Comparison of ENCODE assay signal across 25 cellular contexts in genomic region chr1:33373606-33374005, GRCh38. TPM values are rescaled to one million over a fixed set of nuclear protein-coding genes. Genes with fewer than 3 reads are reported as not detected.
"Had no signal": no experiment of that assay in that cellular context is flagged by ENCODE, and none has a peak within 500 bp of the region (broad histone marks: within the 10 kb centered on the region; RNA-seq: fewer than 3 reads in every experiment).

No MANE protein-coding gene starts in this region.

- H3K4me1 Mint-ChIP-seq: stimulated activated memory B cell treated with anti-CD40 and anti-IgM and Interleukin-4, amounts not matched to agents 10 μg/mL and 1 μg/mL and 100 μg/mL, for 72 hours had no signal

- H3K27ac ChIP-seq: breast epithelium, colonic mucosa, left lung, skin epidermis, transverse colon had no signal

- H3K36me3 ChIP-seq: breast epithelium, colonic mucosa, transverse colon, uterus had no signal

- FAIRE-seq: astrocyte had no signal

- H3K27me3 ChIP-seq: adrenal gland, breast epithelium, colonic mucosa, esophagus squamous epithelium, left lung, stomach, transverse colon, uterus had no signal

- H3K4me3 Mint-ChIP-seq: activated CD8-positive, alpha-beta T cell treated with anti-CD3 and anti-CD28 coated beads, Interleukin-2, amount 10 ng/mL, durations not matched to agents 7 days and 5 days; activated T-helper 1 cell treated with anti-CD3 and anti-CD28 coated beads, Interleukin-12 subunit alpha, Interleukin-12 subunit beta, Interleukin-2, Interleukin-4 antibody, amounts not matched to agents 30 ng/mL and 10 ng/mL and 1 ng/mL, durations not matched to agents 14 hours and 24 hours and 36 hours; nephron; stimulated activated memory B cell treated with anti-CD40 and anti-IgM and Interleukin-4, amounts not matched to agents 10 μg/mL and 1 μg/mL and 100 μg/mL, for 72 hours; T-helper 17 cell had no signal

- DNase-seq: activated CD4-positive, alpha-beta T cell treated with anti-CD3 and anti-CD28 coated beads for 48 hours; activated CD8-positive, alpha-beta T cell treated with anti-CD3 and anti-CD28 coated beads, Interleukin-2, amount 10 ng/mL, durations not matched to agents 7 days and 5 days; activated gamma-delta T cell; activated naive CD4-positive, alpha-beta T cell treated with anti-CD3 and anti-CD28 coated beads, Interleukin-2, amount 50 U/mL, for 16 hours; adrenal gland; colonic mucosa; esophagus squamous epithelium; left lung; posterior cingulate gyrus; stimulated activated CD4-positive, alpha-beta T cell treated with anti-CD3 and anti-CD28 coated beads, Interleukin-2, amount 100 ng/mL, for 24 hours; stomach; SW 1271; T-helper 17 cell; transverse colon; uterus had no signal

- H3K9me3 Mint-ChIP-seq: activated T-helper 1 cell treated with anti-CD3 and anti-CD28 coated beads, Interleukin-12 subunit alpha, Interleukin-12 subunit beta, Interleukin-2, Interleukin-4 antibody, amounts not matched to agents 30 ng/mL and 10 ng/mL and 1 ng/mL, durations not matched to agents 14 hours and 24 hours and 36 hours; nephron; stimulated activated memory B cell treated with anti-CD40 and anti-IgM and Interleukin-4, amounts not matched to agents 10 μg/mL and 1 μg/mL and 100 μg/mL, for 72 hours had no signal

- H3K36me3 Mint-ChIP-seq: stimulated activated memory B cell treated with anti-CD40 and anti-IgM and Interleukin-4, amounts not matched to agents 10 μg/mL and 1 μg/mL and 100 μg/mL, for 72 hours had no signal

- H3K9me3 ChIP-seq: adrenal gland, breast epithelium, colonic mucosa, esophagus squamous epithelium, left lung, stomach, transverse colon, uterus had no signal

- H3K4me3 ChIP-seq: adrenal gland, breast epithelium, colonic mucosa, esophagus squamous epithelium, left lung, skin epidermis, stomach, transverse colon, uterus had no signal

- H3K27ac Mint-ChIP-seq: activated CD8-positive, alpha-beta T cell treated with anti-CD3 and anti-CD28 coated beads, Interleukin-2, amount 10 ng/mL, durations not matched to agents 7 days and 5 days; activated T-helper 1 cell treated with anti-CD3 and anti-CD28 coated beads, Interleukin-12 subunit alpha, Interleukin-12 subunit beta, Interleukin-2, Interleukin-4 antibody, amounts not matched to agents 30 ng/mL and 10 ng/mL and 1 ng/mL, durations not matched to agents 14 hours and 24 hours and 36 hours; nephron; stimulated activated memory B cell treated with anti-CD40 and anti-IgM and Interleukin-4, amounts not matched to agents 10 μg/mL and 1 μg/mL and 100 μg/mL, for 72 hours; T-helper 17 cell had no signal

- H3K4me1 ChIP-seq: breast epithelium, colonic mucosa, uterus had no signal

- ATAC-seq: activated CD8-positive, alpha-beta T cell treated with anti-CD3 and anti-CD28 coated beads, Interleukin-2, amount 10 ng/mL, durations not matched to agents 7 days and 5 days; left lung; stimulated activated memory B cell treated with anti-CD40 and anti-IgM and Interleukin-4, amounts not matched to agents 10 μg/mL and 1 μg/mL and 100 μg/mL, for 72 hours; T-helper 17 cell had no signal

RNA-seq across cellular contexts. Expression of gene A3GALT2, which starts 52.7 kb away (rescaled TPM):
- total RNA-seq: activated CD8-positive, alpha-beta T cell treated with anti-CD3 and anti-CD28 coated beads, Interleukin-2, amount 10 ng/mL, durations not matched to agents 7 days and 5 days; activated T-helper 1 cell treated with anti-CD3 and anti-CD28 coated beads, Interleukin-12 subunit alpha, Interleukin-12 subunit beta, Interleukin-2, Interleukin-4 antibody, amounts not matched to agents 30 ng/mL and 10 ng/mL and 1 ng/mL, durations not matched to agents 14 hours and 24 hours and 36 hours; astrocyte; breast epithelium; colonic mucosa; esophagus squamous epithelium; kidney epithelial cell; left lung; lung microvascular endothelial cell; omental fat pad; stomach; temporal lobe; transverse colon had no signal
- polyA plus RNA-seq: stomach had no signal
